In the genomic region with DNA sequence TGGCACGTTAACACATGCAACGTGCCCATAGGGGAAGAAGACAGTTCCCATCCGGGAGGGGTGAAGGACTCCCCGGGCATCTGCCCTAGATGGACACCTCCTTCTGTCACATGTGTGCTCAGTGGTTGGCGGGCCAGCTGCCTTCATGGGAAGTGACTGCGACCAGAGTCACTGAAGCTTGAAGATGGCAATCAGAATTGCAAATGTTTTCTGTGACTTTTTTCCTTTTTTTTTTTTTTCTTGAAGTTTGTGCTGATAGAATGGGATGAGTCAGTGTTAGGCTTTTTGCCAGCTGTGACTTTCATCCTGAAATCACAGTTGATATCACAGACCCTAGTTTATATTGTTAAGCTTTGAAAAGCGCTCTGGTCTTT, we compare ENCODE assay signal across 8 cellular contexts.
DNase-seq lines count a peak whose midpoint lies in the region; ATAC-seq and TF ChIP-seq lines count a peak whose summit lies in the region.

No MANE protein-coding gene starts in this region.

- H3K4me1 Mint-ChIP-seq in CD14-positive monocyte = no peaks in the 10 kb centered on the region

- H3K4me1 ChIP-seq in Peyer's patch = no peaks in the 10 kb centered on the region

- peak; percentile 79 for DNase-seq in DMS79 treated with DMSO at 0.1 percent for 48 hours (lab: John Stamatoyannopoulos, UW)
- DNase-seq in Peyer's patch = peak in 2 of 3 donors; percentile 67 to 70
- DNase-seq in kidney tubule cell (ENCODE audit: low spot score) = peak; percentile 83
- DNase-seq in NCI-H2196 (lab: John Stamatoyannopoulos, UW; ENCODE audit: unreplicated experiment) = no peak
- no peak for DNase-seq in CD14-positive monocyte (ENCODE audit: low spot score)
- DNase-seq in cerebellum (ENCODE audit: low spot score) = no peak
- DNase-seq in activated CD4-positive, CD25-positive, alpha-beta regulatory T cell treated with anti-CD3 and anti-CD28 coated beads, Interleukin-2, amount 50 U/mL, for 72 hours = no peak

- peaks cover 0 to 6% (median 0%) of the 10 kb centered on the region in 7 donors for H3K9me3 Mint-ChIP-seq in CD14-positive monocyte

- H3K4me3 ChIP-seq in Peyer's patch = no peak overlapping the region

- H3K27me3 ChIP-seq in Peyer's patch = no peaks in the 10 kb centered on the region

- no peak overlapping the region for H3K4me3 Mint-ChIP-seq in CD14-positive monocyte

- peaks cover 80 to 97% of the 10 kb centered on the region in 2 donors for H3K36me3 Mint-ChIP-seq in CD14-positive monocyte

- H3K9me3 ChIP-seq in Peyer's patch = no peaks in the 10 kb centered on the region

- TF ChIP-seq POLR2A in Peyer's patch (IDR thresholded peaks at IDR 0.05) = no peak

- peaks cover 0 to 64% (median 3%) of the 10 kb centered on the region in 3 donors for H3K36me3 ChIP-seq in Peyer's patch

- intact Hi-C loops in CD14-positive monocyte (cut with micrococcal nuclease) = no loop called here

- H3K27ac ChIP-seq in Peyer's patch = no peak overlapping the region

- no peaks in the 10 kb centered on the region for H3K27me3 Mint-ChIP-seq in CD14-positive monocyte (ENCODE audit: low read depth in 3 of 3)

- no peak for TF ChIP-seq CTCF in Peyer's patch (IDR thresholded peaks at IDR 0.05)
- TF ChIP-seq CTCF in CD14-positive monocyte (IDR thresholded peaks at IDR 0.05) = no peak

- no peak overlapping the region for H3K27ac Mint-ChIP-seq in CD14-positive monocyte

- ATAC-seq in GM21717 (IDR thresholded peaks at IDR 0.05; ENCODE audit: unreplicated experiment) = peak; percentile 87

Comparison
In these comparisons a context has a peak if more than half of its experiments do, and no peak if none do; other contexts are left out.
1. DNase-seq: peak in DMS79 treated with DMSO at 0.1 percent for 48 hours (single experiment), Peyer's patch (2 of 3) and kidney tubule cell (single experiment); none in NCI-H2196 (single experiment), CD14-positive monocyte (single experiment), cerebellum (single experiment) and activated CD4-positive, CD25-positive, alpha-beta regulatory T cell treated with anti-CD3 and anti-CD28 coated beads, Interleukin-2, amount 50 U/mL, for 72 hours (single experiment).